1 cellular context compared by ENCODE assay signal in genomic region chr14:20714593-20715250, GRCh38.
TF ChIP-seq lines count a peak whose summit lies in the region.

No MANE protein-coding gene starts in this region.

TF ChIP-seq in GM23338, 12 proteins besides CTCF, POLR2A, EP300 and RAD21 (continued from another document):
- TF ChIP-seq, protein P1, sequence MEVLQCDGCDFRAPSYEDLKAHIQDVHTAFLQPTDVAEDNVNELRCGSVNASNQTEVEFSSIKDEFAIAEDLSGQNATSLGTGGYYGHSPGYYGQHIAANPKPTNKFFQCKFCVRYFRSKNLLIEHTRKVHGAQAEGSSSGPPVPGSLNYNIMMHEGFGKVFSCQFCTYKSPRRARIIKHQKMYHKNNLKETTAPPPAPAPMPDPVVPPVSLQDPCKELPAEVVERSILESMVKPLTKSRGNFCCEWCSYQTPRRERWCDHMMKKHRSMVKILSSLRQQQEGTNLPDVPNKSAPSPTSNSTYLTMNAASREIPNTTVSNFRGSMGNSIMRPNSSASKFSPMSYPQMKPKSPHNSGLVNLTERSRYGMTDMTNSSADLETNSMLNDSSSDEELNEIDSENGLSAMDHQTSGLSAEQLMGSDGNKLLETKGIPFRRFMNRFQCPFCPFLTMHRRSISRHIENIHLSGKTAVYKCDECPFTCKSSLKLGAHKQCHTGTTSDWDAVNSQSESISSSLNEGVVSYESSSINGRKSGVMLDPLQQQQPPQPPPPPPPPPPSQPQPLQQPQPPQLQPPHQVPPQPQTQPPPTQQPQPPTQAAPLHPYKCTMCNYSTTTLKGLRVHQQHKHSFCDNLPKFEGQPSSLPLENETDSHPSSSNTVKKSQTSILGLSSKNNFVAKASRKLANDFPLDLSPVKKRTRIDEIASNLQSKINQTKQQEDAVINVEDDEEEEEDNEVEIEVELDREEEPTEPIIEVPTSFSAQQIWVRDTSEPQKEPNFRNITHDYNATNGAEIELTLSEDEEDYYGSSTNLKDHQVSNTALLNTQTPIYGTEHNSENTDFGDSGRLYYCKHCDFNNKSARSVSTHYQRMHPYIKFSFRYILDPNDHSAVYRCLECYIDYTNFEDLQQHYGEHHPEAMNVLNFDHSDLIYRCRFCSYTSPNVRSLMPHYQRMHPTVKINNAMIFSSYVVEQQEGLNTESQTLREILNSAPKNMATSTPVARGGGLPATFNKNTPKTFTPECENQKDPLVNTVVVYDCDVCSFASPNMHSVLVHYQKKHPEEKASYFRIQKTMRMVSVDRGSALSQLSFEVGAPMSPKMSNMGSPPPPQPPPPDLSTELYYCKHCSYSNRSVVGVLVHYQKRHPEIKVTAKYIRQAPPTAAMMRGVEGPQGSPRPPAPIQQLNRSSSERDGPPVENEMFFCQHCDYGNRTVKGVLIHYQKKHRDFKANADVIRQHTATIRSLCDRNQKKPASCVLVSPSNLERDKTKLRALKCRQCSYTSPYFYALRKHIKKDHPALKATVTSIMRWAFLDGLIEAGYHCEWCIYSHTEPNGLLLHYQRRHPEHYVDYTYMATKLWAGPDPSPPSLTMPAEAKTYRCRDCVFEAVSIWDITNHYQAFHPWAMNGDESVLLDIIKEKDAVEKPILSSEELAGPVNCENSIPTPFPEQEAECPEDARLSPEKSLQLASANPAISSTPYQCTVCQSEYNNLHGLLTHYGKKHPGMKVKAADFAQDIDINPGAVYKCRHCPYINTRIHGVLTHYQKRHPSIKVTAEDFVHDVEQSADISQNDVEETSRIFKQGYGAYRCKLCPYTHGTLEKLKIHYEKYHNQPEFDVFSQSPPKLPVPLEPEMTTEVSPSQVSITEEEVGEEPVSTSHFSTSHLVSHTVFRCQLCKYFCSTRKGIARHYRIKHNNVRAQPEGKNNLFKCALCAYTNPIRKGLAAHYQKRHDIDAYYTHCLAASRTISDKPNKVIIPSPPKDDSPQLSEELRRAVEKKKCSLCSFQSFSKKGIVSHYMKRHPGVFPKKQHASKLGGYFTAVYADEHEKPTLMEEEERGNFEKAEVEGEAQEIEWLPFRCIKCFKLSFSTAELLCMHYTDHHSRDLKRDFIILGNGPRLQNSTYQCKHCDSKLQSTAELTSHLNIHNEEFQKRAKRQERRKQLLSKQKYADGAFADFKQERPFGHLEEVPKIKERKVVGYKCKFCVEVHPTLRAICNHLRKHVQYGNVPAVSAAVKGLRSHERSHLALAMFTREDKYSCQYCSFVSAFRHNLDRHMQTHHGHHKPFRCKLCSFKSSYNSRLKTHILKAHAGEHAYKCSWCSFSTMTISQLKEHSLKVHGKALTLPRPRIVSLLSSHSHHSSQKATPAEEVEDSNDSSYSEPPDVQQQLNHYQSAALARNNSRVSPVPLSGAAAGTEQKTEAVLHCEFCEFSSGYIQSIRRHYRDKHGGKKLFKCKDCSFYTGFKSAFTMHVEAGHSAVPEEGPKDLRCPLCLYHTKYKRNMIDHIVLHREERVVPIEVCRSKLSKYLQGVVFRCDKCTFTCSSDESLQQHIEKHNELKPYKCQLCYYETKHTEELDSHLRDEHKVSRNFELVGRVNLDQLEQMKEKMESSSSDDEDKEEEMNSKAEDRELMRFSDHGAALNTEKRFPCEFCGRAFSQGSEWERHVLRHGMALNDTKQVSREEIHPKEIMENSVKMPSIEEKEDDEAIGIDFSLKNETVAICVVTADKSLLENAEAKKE (CRISPR knock-in tag; IDR thresholded peaks at IDR 0.05), result no peak
- TF ChIP-seq POLR2AphosphoS5 (IDR thresholded peaks at IDR 0.05; ENCODE audit: low read depth), result no peak
- no peak for TF ChIP-seq ZNF114 (CRISPR knock-in tag; IDR thresholded peaks at IDR 0.05)
